Comparison of ENCODE assay signal across 13 cellular contexts in genomic region chr7:112981966-112982365, GRCh38.
A peak's percentile ranks its signal among the peaks of the same experiment; 100 is the strongest.
DNase-seq lines count a peak whose midpoint lies in the region; ATAC-seq and TF ChIP-seq lines count a peak whose summit lies in the region.
"Had no signal": no experiment of that assay in that cellular context is flagged by ENCODE, and none has a peak within 500 bp of the region (broad histone marks: within the 10 kb centered on the region; RNA-seq: fewer than 3 reads in every experiment).

No MANE protein-coding gene starts in this region.

- H3K4me1 Mint-ChIP-seq in activated naive CD8-positive, alpha-beta T cell treated with anti-CD3 and anti-CD28 coated beads, Interleukin-2, amount 50 U/mL, for 24 hours = no peaks in the 10 kb centered on the region
- H3K4me1 Mint-ChIP-seq: CD14-positive monocyte had no signal

- H3K27ac Mint-ChIP-seq in activated naive CD8-positive, alpha-beta T cell treated with anti-CD3 and anti-CD28 coated beads, Interleukin-2, amount 50 U/mL, for 24 hours = no peak overlapping the region
- H3K27ac Mint-ChIP-seq: CD14-positive monocyte, type B pancreatic cell had no signal

- peak overlapping the region; percentile 56; the same call in 1 of the 2 replicates for H2AFZ ChIP-seq in OCI-LY7 (ENCODE audit: low read length)

- H3K36me3 Mint-ChIP-seq in activated naive CD8-positive, alpha-beta T cell treated with anti-CD3 and anti-CD28 coated beads, Interleukin-2, amount 50 U/mL, for 24 hours (ENCODE audit: low read depth) = no peaks in the 10 kb centered on the region
- H3K36me3 Mint-ChIP-seq: CD14-positive monocyte, type B pancreatic cell had no signal

- no peaks in the 10 kb centered on the region for H3K9me2 ChIP-seq in OCI-LY7 (ENCODE audit: insufficient read depth, low read length)

- DNase-seq in OCI-LY7 (ENCODE audit: low spot score) (no peak), foreskin keratinocyte (no peak), AG08395 (ENCODE audit: low spot score) (no peak)
- DNase-seq in activated naive CD8-positive, alpha-beta T cell treated with anti-CD3 and anti-CD28 coated beads, Interleukin-2, amount 50 U/mL, for 24 hours = no peak
- DNase-seq: NCI-H2171 treated with DMSO at 0.1 percent for 48 hours, right lobe of liver had no signal

- H3K9me3 ChIP-seq in OCI-LY7 (ENCODE audit: low read length) = no peaks in the 10 kb centered on the region
- H3K9me3 ChIP-seq: HAP-1, right lobe of liver had no signal

- no peaks in the 10 kb centered on the region for H3K27me3 ChIP-seq in foreskin keratinocyte
- H3K27me3 ChIP-seq: right lobe of liver had no signal

- no TSS peak for BruUV-seq in OCI-LY7 (replicated peaks; lab: Mats Ljungman, UMichigan)

- POLR2A ChIA-PET in OCI-LY7 (lab: Charles Lee) = interaction anchor here (0.9 kb wide), 1 partner anchor 14 kb away, joined by 3 read pairs; no protein-coding TSS in a partner anchor

- H3K36me3 ChIP-seq in OCI-LY7 (ENCODE audit: insufficient read depth, low read length) = no peaks in the 10 kb centered on the region
- H3K36me3 ChIP-seq: HAP-1, right lobe of liver had no signal

- TF ChIP-seq CTCF in OCI-LY7 (conservative IDR thresholded peaks at IDR 0.05; ENCODE audit: low read length) (no peak), foreskin keratinocyte (conservative IDR thresholded peaks at IDR 0.05) (no peak)

- H3K79me2 ChIP-seq in OCI-LY7 (ENCODE audit: insufficient read depth, low read depth, low read length) = no peaks in the 10 kb centered on the region

- no peaks in the 10 kb centered on the region for H3K9me3 Mint-ChIP-seq in activated naive CD8-positive, alpha-beta T cell treated with anti-CD3 and anti-CD28 coated beads, Interleukin-2, amount 50 U/mL, for 24 hours
- H3K9me3 Mint-ChIP-seq: type B pancreatic cell had no signal

- no peaks in the 10 kb centered on the region for H3K27me3 Mint-ChIP-seq in activated naive CD8-positive, alpha-beta T cell treated with anti-CD3 and anti-CD28 coated beads, Interleukin-2, amount 50 U/mL, for 24 hours
- H3K27me3 Mint-ChIP-seq: type B pancreatic cell had no signal

- H3K4me1 ChIP-seq in OCI-LY7 (ENCODE audit: insufficient read depth, low read length, poor library complexity, severe bottlenecking) (peaks cover 46% of the 10 kb centered on the region), foreskin keratinocyte (peaks cover 13% of the 10 kb centered on the region)
- H3K4me1 ChIP-seq: HAP-1, right lobe of liver had no signal

- H3K27ac ChIP-seq in OCI-LY7 (ENCODE audit: low read depth, low read length, poor library complexity, severe bottlenecking) (peak overlapping the region; percentile 78), foreskin keratinocyte (no peak overlapping the region)
- H3K27ac ChIP-seq: right lobe of liver had no signal

- H3K4me3 ChIP-seq in OCI-LY7 (ENCODE audit: low read depth, low read length, poor library complexity, severe bottlenecking) = peak overlapping the region; percentile 2
- H3K4me3 ChIP-seq: HAP-1, right lobe of liver had no signal

- CTCF ChIA-PET in OCI-LY7 (lab: Charles Lee; ENCODE audit: unreplicated experiment) = no interaction called here

- H3K4me2 ChIP-seq in OCI-LY7 (ENCODE audit: low read length) = peak overlapping the region; percentile 55

- intact Hi-C loops in OCI-LY7 (cut with micrococcal nuclease; ENCODE audit: unreplicated experiment) = loop anchor here (2.0 kb wide), 1 partner anchor 43 kb away; a partner anchor contains a TSS

- H3K4me3 Mint-ChIP-seq in activated naive CD8-positive, alpha-beta T cell treated with anti-CD3 and anti-CD28 coated beads, Interleukin-2, amount 50 U/mL, for 24 hours = no peak overlapping the region
- H3K4me3 Mint-ChIP-seq: CD14-positive monocyte, type B pancreatic cell had no signal

- H4K20me1 ChIP-seq in OCI-LY7 (ENCODE audit: insufficient read depth, low read length) = no peaks in the 10 kb centered on the region

- ATAC-seq in GM18858 (IDR thresholded peaks at IDR 0.05; ENCODE audit: unreplicated experiment) (peak; percentile 22), GM21381 (IDR thresholded peaks at IDR 0.05; ENCODE audit: unreplicated experiment) (peak; percentile 26), HG02943 (IDR thresholded peaks at IDR 0.05; ENCODE audit: low read depth, unreplicated experiment) (peak; percentile 15), foreskin keratinocyte (no peak), SK-N-SH treated with all-trans-retinoic acid at 6 μM for 48 hours (no peak)
- ATAC-seq in activated naive CD8-positive, alpha-beta T cell treated with anti-CD3 and anti-CD28 coated beads, Interleukin-2, amount 50 U/mL, for 24 hours = no peak
- ATAC-seq: right lobe of liver had no signal

TF ChIP-seq in SK-N-SH treated with all-trans-retinoic acid at 6 μM for 48 hours, 23 proteins besides CTCF, POLR2A, EP300 and RAD21:
- TF ChIP-seq GLIS3 (CRISPR knock-in tag; IDR thresholded peaks at IDR 0.05) (no peak), ZFP30 (CRISPR knock-in tag; IDR thresholded peaks at IDR 0.05) (no peak), ZNF565 (CRISPR knock-in tag; conservative IDR thresholded peaks at IDR 0.05; ENCODE audit: low read depth) (no peak), ZNF8 (CRISPR knock-in tag; IDR thresholded peaks at IDR 0.05) (no peak), PPARA (CRISPR knock-in tag; IDR thresholded peaks at IDR 0.05; ENCODE audit: borderline replicate concordance) (no peak), SNAI2 (CRISPR knock-in tag; IDR thresholded peaks at IDR 0.05) (no peak)
- TF ChIP-seq, protein P1, sequence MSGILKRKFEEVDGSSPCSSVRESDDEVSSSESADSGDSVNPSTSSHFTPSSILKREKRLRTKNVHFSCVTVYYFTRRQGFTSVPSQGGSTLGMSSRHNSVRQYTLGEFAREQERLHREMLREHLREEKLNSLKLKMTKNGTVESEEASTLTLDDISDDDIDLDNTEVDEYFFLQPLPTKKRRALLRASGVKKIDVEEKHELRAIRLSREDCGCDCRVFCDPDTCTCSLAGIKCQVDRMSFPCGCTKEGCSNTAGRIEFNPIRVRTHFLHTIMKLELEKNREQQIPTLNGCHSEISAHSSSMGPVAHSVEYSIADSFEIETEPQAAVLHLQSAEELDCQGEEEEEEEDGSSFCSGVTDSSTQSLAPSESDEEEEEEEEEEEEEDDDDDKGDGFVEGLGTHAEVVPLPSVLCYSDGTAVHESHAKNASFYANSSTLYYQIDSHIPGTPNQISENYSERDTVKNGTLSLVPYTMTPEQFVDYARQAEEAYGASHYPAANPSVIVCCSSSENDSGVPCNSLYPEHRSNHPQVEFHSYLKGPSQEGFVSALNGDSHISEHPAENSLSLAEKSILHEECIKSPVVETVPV (CRISPR knock-in tag; IDR thresholded peaks at IDR 0.05) = no peak

Comparison
In these comparisons a context has a peak if more than half of its experiments do, and no peak if none do; other contexts are left out.
1. ATAC-seq: peak in GM18858 (single experiment), GM21381 (single experiment) and HG02943 (single experiment); none in foreskin keratinocyte (single experiment), SK-N-SH treated with all-trans-retinoic acid at 6 μM for 48 hours (single experiment) and activated naive CD8-positive, alpha-beta T cell treated with anti-CD3 and anti-CD28 coated beads, Interleukin-2, amount 50 U/mL, for 24 hours (single experiment).